In genomic region chr14:91119556-91120311, GRCh38 we compare ENCODE assay signal across 11 cellular contexts. TPM values are rescaled to one million over a fixed set of nuclear protein-coding genes. Genes with fewer than 3 reads are reported as not detected.
DNase-seq lines count a peak whose midpoint lies in the region; ATAC-seq and TF ChIP-seq lines count a peak whose summit lies in the region.
"Had no signal": no experiment of that assay in that cellular context is flagged by ENCODE, and none has a peak within 500 bp of the region (broad histone marks: within the 10 kb centered on the region; RNA-seq: fewer than 3 reads in every experiment).

No MANE protein-coding gene starts in this region.

- H3K4me1 Mint-ChIP-seq in activated CD8-positive, alpha-beta memory T cell treated with anti-CD3 and anti-CD28 coated beads, Interleukin-2, amount 10 ng/mL, durations not matched to agents 7 days and 5 days = peaks cover 65% of the 10 kb centered on the region
- H3K4me1 Mint-ChIP-seq in activated CD8-positive, alpha-beta T cell treated with anti-CD3 and anti-CD28 coated beads for 36 hours (ENCODE audit: low read depth) = peaks cover 62% of the 10 kb centered on the region
- H3K4me1 Mint-ChIP-seq in stimulated activated effector memory CD8-positive, alpha-beta T cell treated with anti-CD3 and anti-CD28 coated beads, Interleukin-12 subunit alpha, Interleukin-12 subunit beta, amount 100 ng/mL, for 72 hours = peaks cover 58% of the 10 kb centered on the region

- H3K36me3 Mint-ChIP-seq in activated CD8-positive, alpha-beta memory T cell treated with anti-CD3 and anti-CD28 coated beads, Interleukin-2, amount 10 ng/mL, durations not matched to agents 7 days and 5 days = peaks cover 79% of the 10 kb centered on the region
- peaks cover 68% of the 10 kb centered on the region for H3K36me3 Mint-ChIP-seq in activated CD8-positive, alpha-beta T cell treated with anti-CD3 and anti-CD28 coated beads for 36 hours (ENCODE audit: low read depth)
- H3K36me3 Mint-ChIP-seq in stimulated activated effector memory CD8-positive, alpha-beta T cell treated with anti-CD3 and anti-CD28 coated beads, Interleukin-12 subunit alpha, Interleukin-12 subunit beta, amount 100 ng/mL, for 72 hours = peaks cover 54% of the 10 kb centered on the region

- ATAC-seq in activated CD8-positive, alpha-beta memory T cell treated with anti-CD3 and anti-CD28 coated beads, Interleukin-2, amount 10 ng/mL, durations not matched to agents 7 days and 5 days = no peak
- no peak for ATAC-seq in activated CD8-positive, alpha-beta T cell treated with anti-CD3 and anti-CD28 coated beads for 36 hours
- ATAC-seq in stimulated activated effector memory CD8-positive, alpha-beta T cell treated with anti-CD3 and anti-CD28 coated beads, Interleukin-12 subunit alpha, Interleukin-12 subunit beta, amount 100 ng/mL, for 72 hours = no peak
- no peak for ATAC-seq in GM18520 (IDR thresholded peaks at IDR 0.05; ENCODE audit: unreplicated experiment)
- ATAC-seq: left lobe of liver had no signal

- no peaks in the 10 kb centered on the region for H3K27me3 Mint-ChIP-seq in activated CD8-positive, alpha-beta memory T cell treated with anti-CD3 and anti-CD28 coated beads, Interleukin-2, amount 10 ng/mL, durations not matched to agents 7 days and 5 days
- no peaks in the 10 kb centered on the region for H3K27me3 Mint-ChIP-seq in activated CD8-positive, alpha-beta T cell treated with anti-CD3 and anti-CD28 coated beads for 36 hours

- CTCF ChIA-PET in activated CD8-positive, alpha-beta memory T cell treated with anti-CD3 and anti-CD28 coated beads, Interleukin-2, amount 10 ng/mL, durations not matched to agents 7 days and 5 days (lab: Charles Lee) = interaction anchor here (1.4 to 1.6 kb wide), 2 partner anchors 20 to 60 kb away, joined by 3 to 4 read pairs; no protein-coding TSS in a partner anchor
- CTCF ChIA-PET in activated CD8-positive, alpha-beta T cell treated with anti-CD3 and anti-CD28 coated beads for 36 hours (lab: Charles Lee) = interaction anchor here (1.2 to 1.3 kb wide), 2 partner anchors 12 to 54 kb away, joined by 3 read pairs; no protein-coding TSS in a partner anchor

- DNase-seq in activated CD8-positive, alpha-beta memory T cell treated with anti-CD3 and anti-CD28 coated beads, Interleukin-2, amount 10 ng/mL, durations not matched to agents 7 days and 5 days = no peak
- DNase-seq in activated CD8-positive, alpha-beta memory T cell treated with anti-CD3 and anti-CD28 coated beads, Interleukin-2, amount 50 U/mL, for 4 hours = no peak
- no peak for DNase-seq in activated CD8-positive, alpha-beta T cell treated with anti-CD3 and anti-CD28 coated beads for 36 hours
- DNase-seq in fibroblast of the aortic adventitia (ENCODE audit: low read depth) = peak; percentile 91
- no peak for DNase-seq in stimulated activated effector memory CD8-positive, alpha-beta T cell treated with anti-CD3 and anti-CD28 coated beads, Interleukin-12 subunit alpha, Interleukin-12 subunit beta, amount 100 ng/mL, for 72 hours (ENCODE audit: low spot score in 2 of 2)
- no peak for DNase-seq in SKM-1 treated with dmso at 0.1 percent for 144 hours (lab: John Stamatoyannopoulos, UW; ENCODE audit: unreplicated experiment)
- DNase-seq in DMS79 (lab: John Stamatoyannopoulos, UW) = no peak

- peak overlapping the region; percentile 63 for H3K27ac Mint-ChIP-seq in activated CD8-positive, alpha-beta memory T cell treated with anti-CD3 and anti-CD28 coated beads, Interleukin-2, amount 10 ng/mL, durations not matched to agents 7 days and 5 days
- peak overlapping the region; percentile 13 for H3K27ac Mint-ChIP-seq in activated CD8-positive, alpha-beta T cell treated with anti-CD3 and anti-CD28 coated beads for 36 hours
- H3K27ac Mint-ChIP-seq in stimulated activated effector memory CD8-positive, alpha-beta T cell treated with anti-CD3 and anti-CD28 coated beads, Interleukin-12 subunit alpha, Interleukin-12 subunit beta, amount 100 ng/mL, for 72 hours = peak overlapping the region; percentile 99

- no peak overlapping the region for H3K4me3 Mint-ChIP-seq in activated CD8-positive, alpha-beta memory T cell treated with anti-CD3 and anti-CD28 coated beads, Interleukin-2, amount 10 ng/mL, durations not matched to agents 7 days and 5 days
- H3K4me3 Mint-ChIP-seq in activated CD8-positive, alpha-beta T cell treated with anti-CD3 and anti-CD28 coated beads for 36 hours = no peak overlapping the region
- H3K4me3 Mint-ChIP-seq in stimulated activated effector memory CD8-positive, alpha-beta T cell treated with anti-CD3 and anti-CD28 coated beads, Interleukin-12 subunit alpha, Interleukin-12 subunit beta, amount 100 ng/mL, for 72 hours = peak overlapping the region; percentile 36

- H3K9me3 Mint-ChIP-seq in activated CD8-positive, alpha-beta memory T cell treated with anti-CD3 and anti-CD28 coated beads, Interleukin-2, amount 10 ng/mL, durations not matched to agents 7 days and 5 days (ENCODE audit: low read depth) = no peaks in the 10 kb centered on the region
- peaks cover 2% of the 10 kb centered on the region for H3K9me3 Mint-ChIP-seq in activated CD8-positive, alpha-beta T cell treated with anti-CD3 and anti-CD28 coated beads for 36 hours
- peaks cover 5% of the 10 kb centered on the region for H3K9me3 Mint-ChIP-seq in stimulated activated effector memory CD8-positive, alpha-beta T cell treated with anti-CD3 and anti-CD28 coated beads, Interleukin-12 subunit alpha, Interleukin-12 subunit beta, amount 100 ng/mL, for 72 hours

- no peak for TF ChIP-seq CTCF in activated CD8-positive, alpha-beta T cell treated with anti-CD3 and anti-CD28 coated beads for 36 hours (IDR thresholded peaks at IDR 0.05)
- TF ChIP-seq CTCF in fibroblast of the aortic adventitia (IDR thresholded peaks at IDR 0.05; ENCODE audit: insufficient read depth, low read length) = no peak

- intact Hi-C loops in activated CD8-positive, alpha-beta T cell treated with anti-CD3 and anti-CD28 coated beads for 36 hours (cut with micrococcal nuclease) = no loop called here

- H3K4me3 ChIP-seq in fibroblast of the aortic adventitia (ENCODE audit: low read depth, low read length) = no peak overlapping the region
- H3K4me3 ChIP-seq: ascending aorta, SK-N-MC had no signal

- POLR2A ChIA-PET in activated CD8-positive, alpha-beta T cell treated with anti-CD3 and anti-CD28 coated beads for 36 hours (lab: Charles Lee) = interaction anchor here (0.6 to 6.9 kb wide), 5 partner anchors 9 to 59 kb away, joined by 3 to 113 read pairs (median 3); partner anchors contain the start of gene RPS6KA5

RNA-seq across cellular contexts. Expression of gene DGLUCY, which starts 5.9 kb away (rescaled TPM):
- 100 to 1,000 TPM; 113 to 176 TPM for total RNA-seq in activated CD8-positive, alpha-beta memory T cell treated with anti-CD3 and anti-CD28 coated beads, Interleukin-2, amount 10 ng/mL, durations not matched to agents 7 days and 5 days
- 10 to 100 TPM; 52.3 to 59.3 TPM for total RNA-seq in activated CD8-positive, alpha-beta T cell treated with anti-CD3 and anti-CD28 coated beads for 36 hours
- total RNA-seq in fibroblast of the aortic adventitia (ENCODE audit: low replicate concordance) = 32.0 and 42.6 TPM in 2 replicates

RNA-seq across cellular contexts. Expression of gene RPS6KA5, which starts 59.3 kb away (rescaled TPM):
- 10 to 100 TPM; 48.1 to 58.2 TPM for total RNA-seq in activated CD8-positive, alpha-beta memory T cell treated with anti-CD3 and anti-CD28 coated beads, Interleukin-2, amount 10 ng/mL, durations not matched to agents 7 days and 5 days
- 10 to 100 TPM; 12.8 to 12.9 TPM for total RNA-seq in activated CD8-positive, alpha-beta T cell treated with anti-CD3 and anti-CD28 coated beads for 36 hours
- total RNA-seq in fibroblast of the aortic adventitia (ENCODE audit: low replicate concordance) = 5.0 and 8.0 TPM in 2 replicates

Comparison
In these comparisons a context has a peak if more than half of its experiments do, and no peak if none do; other contexts are left out.
1. H3K27ac Mint-ChIP-seq: peak in every context shown above with its lines; median percentile 99 in stimulated activated effector memory CD8-positive, alpha-beta T cell treated with anti-CD3 and anti-CD28 coated beads, Interleukin-12 subunit alpha, Interleukin-12 subunit beta, amount 100 ng/mL, for 72 hours; 63 in activated CD8-positive, alpha-beta memory T cell treated with anti-CD3 and anti-CD28 coated beads, Interleukin-2, amount 10 ng/mL, durations not matched to agents 7 days and 5 days; 13 in activated CD8-positive, alpha-beta T cell treated with anti-CD3 and anti-CD28 coated beads for 36 hours.